8 cellular contexts compared by ENCODE assay signal in genomic region chr1:155975375-155976061, GRCh38. TPM values are rescaled to one million over a fixed set of nuclear protein-coding genes. Genes with fewer than 3 reads are reported as not detected.
A peak's percentile ranks its signal among the peaks of the same experiment; 100 is the strongest.
DNase-seq lines count a peak whose midpoint lies in the region; ATAC-seq and TF ChIP-seq lines count a peak whose summit lies in the region.

No MANE protein-coding gene starts in this region.

- H3K79me1 ChIP-seq in mesenchymal stem cell (replicated peaks; ENCODE audit: low read length, poor library complexity, severe bottlenecking): peaks cover 2% of the 10 kb centered on the region

- no peak for TF ChIP-seq POLR2A in vagina (IDR thresholded peaks at IDR 0.05)

- peak overlapping the region; percentile 95 for H3K9ac ChIP-seq in mesenchymal stem cell (ENCODE audit: low read length)

- H3K4me1 ChIP-seq in right atrium auricular region (peaks cover 0 to 89% of the 10 kb centered on the region in 2 donors), ascending aorta (peaks cover 38 to 57% of the 10 kb centered on the region in 2 donors), mesenchymal stem cell (ENCODE audit: control insufficient read depth, insufficient read depth, low read depth, low read length) (peaks cover 44% of the 10 kb centered on the region), vagina (peaks cover 89% of the 10 kb centered on the region)

- H2BK15ac ChIP-seq in mesenchymal stem cell (ENCODE audit: low read depth, poor library complexity, severe bottlenecking): peak overlapping the region; percentile 95

- peak overlapping the region; percentile 49 for H4K91ac ChIP-seq in mesenchymal stem cell (ENCODE audit: low read length)

- H3K4me3 ChIP-seq in right atrium auricular region: peak overlapping the region; percentile 87 to 97
- H3K4me3 ChIP-seq in ascending aorta: peak overlapping the region; percentile 72 to 89
- H3K4me3 ChIP-seq in mesenchymal stem cell (ENCODE audit: insufficient read depth in 1 of 2, low read depth in 1 of 2, low read length in 2 of 2): peak overlapping the region; percentile 43 to 92
- peak overlapping the region; percentile 85 to 87 for H3K4me3 ChIP-seq in vagina

- 55% methylated on average over 4 of the region's 4 CpGs for WGBS in mesenchymal stem cell

- peak overlapping the region; percentile 88 for H2BK120ac ChIP-seq in mesenchymal stem cell (ENCODE audit: low read depth, low read length)

- H3K9me3 ChIP-seq in right atrium auricular region: no peaks in the 10 kb centered on the region
- no peaks in the 10 kb centered on the region for H3K9me3 ChIP-seq in ascending aorta
- no peaks in the 10 kb centered on the region for H3K9me3 ChIP-seq in mesenchymal stem cell (ENCODE audit: control insufficient read depth, low read length)
- H3K9me3 ChIP-seq in vagina: no peaks in the 10 kb centered on the region

- peak overlapping the region; percentile 15 to 71 for H3K4ac ChIP-seq in mesenchymal stem cell (ENCODE audit: low read depth in 1 of 2, low read length in 2 of 2)

- no peak overlapping the region for H2BK5ac ChIP-seq in mesenchymal stem cell (ENCODE audit: low read depth, low read length, poor library complexity, severe bottlenecking)

- peak overlapping the region; percentile 91 for H2AK5ac ChIP-seq in mesenchymal stem cell (ENCODE audit: low read length, severe bottlenecking)

- H3K27me3 ChIP-seq in right atrium auricular region (no peaks in the 10 kb centered on the region), ascending aorta (no peaks in the 10 kb centered on the region), mesenchymal stem cell (ENCODE audit: control insufficient read depth in 1 of 2, insufficient read depth in 1 of 2, low read length in 2 of 2) (no peaks in the 10 kb centered on the region), vagina (no peaks in the 10 kb centered on the region)

- intact Hi-C loops in Right ventricle myocardium inferior (cut with DNase I) (loop anchor here (5.0 kb wide), 1 partner anchor 33 kb away; the partner anchor contains the start of gene RXFP4), ascending aorta (cut with DNase I) (no loop called here), vagina (cut with DNase I) (no loop called here), posterior cingulate gyrus (cut with DNase I) (loop anchor here (5.0 kb wide), 1 partner anchor 103 kb away; no protein-coding TSS in a partner anchor)

- no peak for DNase-seq in right atrium auricular region (ENCODE audit: low spot score)
- DNase-seq in Right ventricle myocardium inferior (ENCODE audit: missing footprints): no peak
- no peak for DNase-seq in ascending aorta (ENCODE audit: low spot score in 2 of 2)
- DNase-seq in mesenchymal stem cell: no peak
- DNase-seq in vagina (ENCODE audit: extremely low spot score in 2 of 2): no peak
- DNase-seq in posterior cingulate gyrus: no peak
- DNase-seq in pons (ENCODE audit: low spot score): no peak

- peak overlapping the region in 1 of 2 experiments; percentile 91 for H3K14ac ChIP-seq in mesenchymal stem cell (ENCODE audit: low read length in 2 of 2)

- peak overlapping the region; percentile 43 to 64 for H2BK12ac ChIP-seq in mesenchymal stem cell (ENCODE audit: low read length in 2 of 2)

- ATAC-seq in Right ventricle myocardium inferior (no peak), HG02973 (IDR thresholded peaks at IDR 0.05; ENCODE audit: unreplicated experiment) (no peak)

- TF ChIP-seq CTCF in right atrium auricular region (IDR thresholded peaks at IDR 0.05): no peak
- no peak for TF ChIP-seq CTCF in ascending aorta (IDR thresholded peaks at IDR 0.05)
- TF ChIP-seq CTCF in vagina (IDR thresholded peaks at IDR 0.05): no peak

- peak overlapping the region in 1 of 2 experiments; percentile 80 for H3K18ac ChIP-seq in mesenchymal stem cell (ENCODE audit: low read depth in 1 of 2, low read length in 2 of 2)

- H3K4me2 ChIP-seq in mesenchymal stem cell (ENCODE audit: low read length, poor library complexity, severe bottlenecking): peak overlapping the region; percentile 86

- H2AFZ ChIP-seq in mesenchymal stem cell (ENCODE audit: low read depth, low read length): no peak overlapping the region

- H3K27ac ChIP-seq in right atrium auricular region: peak overlapping the region; percentile 96 to 98
- H3K27ac ChIP-seq in ascending aorta: peak overlapping the region; percentile 94 to 98
- peak overlapping the region; percentile 75 for H3K27ac ChIP-seq in mesenchymal stem cell (ENCODE audit: low read length, poor library complexity, severe bottlenecking)
- H3K27ac ChIP-seq in vagina: peak overlapping the region; percentile 95

- H3K23ac ChIP-seq in mesenchymal stem cell (ENCODE audit: low read length in 2 of 2): peak overlapping the region in 1 of 2 experiments; percentile 96

- peak overlapping the region; percentile 35 for H4K8ac ChIP-seq in mesenchymal stem cell (ENCODE audit: low read length)

- H3K36me3 ChIP-seq in right atrium auricular region (no peaks in the 10 kb centered on the region), ascending aorta (no peaks in the 10 kb centered on the region), mesenchymal stem cell (ENCODE audit: control insufficient read depth in 1 of 2, insufficient read depth in 2 of 2, low read depth in 1 of 2, low read length in 2 of 2) (peaks cover 3 to 24% of the 10 kb centered on the region in 2 experiments), vagina (no peaks in the 10 kb centered on the region)

RNA-seq across cellular contexts. Expression of gene ARHGEF2, which starts 2.8 kb away (rescaled TPM):
- 10 to 100 TPM; 50.8 to 69.8 TPM for total RNA-seq in right atrium auricular region
- 61.8 TPM for total RNA-seq in Right ventricle myocardium inferior
- total RNA-seq in ascending aorta: 169 TPM
- polyA plus RNA-seq in mesenchymal stem cell (2013, experiment 1 of 2): 58.9 TPM
- polyA plus RNA-seq in mesenchymal stem cell (2013, experiment 2 of 2): 55.6 TPM
- 76.4 TPM for total RNA-seq in vagina

RNA-seq across cellular contexts. Expression of gene RXFP4, which starts 34.1 kb away (rescaled TPM):
- not detected for total RNA-seq in right atrium auricular region
- total RNA-seq in Right ventricle myocardium inferior: not detected
- total RNA-seq in ascending aorta: not detected
- polyA plus RNA-seq in mesenchymal stem cell (2013, experiment 1 of 2): not detected
- not detected for polyA plus RNA-seq in mesenchymal stem cell (2013, experiment 2 of 2)
- not detected for total RNA-seq in vagina

RNA-seq across cellular contexts. Expression of gene KHDC4, which starts 41.3 kb away (rescaled TPM):
- total RNA-seq in right atrium auricular region (10 to 100 TPM; 13.4 to 25.9 TPM), Right ventricle myocardium inferior (22.0 TPM), ascending aorta (101 TPM), vagina (47.6 TPM)
- 18.9 TPM for polyA plus RNA-seq in mesenchymal stem cell (2013, experiment 1 of 2)
- polyA plus RNA-seq in mesenchymal stem cell (2013, experiment 2 of 2): 17.3 TPM

RNA-seq across cellular contexts. Expression of gene SSR2, which starts 45.2 kb away (rescaled TPM):
- total RNA-seq in right atrium auricular region: 100 to 1,000 TPM in 1 of 2 donors, 10 to 100 TPM in 1; 87.6 to 206 TPM
- total RNA-seq in Right ventricle myocardium inferior: 79.9 TPM
- 103 TPM for total RNA-seq in ascending aorta
- 523 TPM for polyA plus RNA-seq in mesenchymal stem cell (2013, experiment 1 of 2)
- 523 TPM for polyA plus RNA-seq in mesenchymal stem cell (2013, experiment 2 of 2)
- total RNA-seq in vagina: 187 TPM

Comparison
In these comparisons a context has a peak if more than half of its experiments do, and no peak if none do; other contexts are left out.
1. intact Hi-C loops: an anchor here in Right ventricle myocardium inferior (5.0 kb wide) and posterior cingulate gyrus (5.0 kb wide); none called in ascending aorta and vagina.